ENCODE assay signal across 8 cellular contexts in genomic region chr7:106283501-106283830, GRCh38. TPM values are rescaled to one million over a fixed set of nuclear protein-coding genes. Genes with fewer than 3 reads are reported as not detected.
DNase-seq lines count a peak whose midpoint lies in the region; ATAC-seq and TF ChIP-seq lines count a peak whose summit lies in the region.

No MANE protein-coding gene starts in this region.

- in situ Hi-C loops in gastrocnemius medialis (cut with MboI; ENCODE audit: low sequenced_read_pairs in 4 of 4) = loop anchor here in 3 of 4 donors (10.0 to 25.0 kb wide), 4 partner anchors 96 to 879 kb away; partner anchors contain the start of gene HBP1 (in 1 of the 3)

- H3K36me3 ChIP-seq in H7 (replicated peaks; ENCODE audit: control insufficient read depth, insufficient read depth, low read length) (no peaks in the 10 kb centered on the region), gastrocnemius medialis (no peaks in the 10 kb centered on the region)

- H3K27ac Mint-ChIP-seq in T-helper 17 cell = peak overlapping the region; percentile 96

- H3K4me1 Mint-ChIP-seq in T-helper 17 cell = peaks cover 33% of the 10 kb centered on the region

- H3K4me3 ChIP-seq in H7 (ENCODE audit: insufficient read depth, low read depth, low read length) (peak overlapping the region; percentile 85), fibroblast of villous mesenchyme (ENCODE audit: low read depth, low read length) (peak overlapping the region; percentile 86), gastrocnemius medialis (peak overlapping the region; percentile 70 to 80 (median 74))

- peaks cover 22 to 42% of the 10 kb centered on the region in 2 donors for H3K4me1 ChIP-seq in gastrocnemius medialis

- TF ChIP-seq CTCF in fibroblast of villous mesenchyme (IDR thresholded peaks at IDR 0.05; ENCODE audit: insufficient read depth, low read depth, low read length) (no peak), gastrocnemius medialis (IDR thresholded peaks at IDR 0.05 in 4 of 5, conservative IDR thresholded peaks at IDR 0.05 in 1 of 5) (no peak)

- ATAC-seq in T-helper 17 cell (no peak), gastrocnemius medialis (no peak), GM19035 (IDR thresholded peaks at IDR 0.05; ENCODE audit: unreplicated experiment) (no peak), GM18498 (IDR thresholded peaks at IDR 0.05; ENCODE audit: unreplicated experiment) (no peak)

- H3K27me3 ChIP-seq in H7 (ENCODE audit: control insufficient read depth, insufficient read depth, low read length) (no peaks in the 10 kb centered on the region), gastrocnemius medialis (no peaks in the 10 kb centered on the region)

- H3K27ac ChIP-seq in gastrocnemius medialis = peak overlapping the region; percentile 87 to 98 (median 97)

- DNase-seq in H7 (no peak), T-helper 17 cell (no peak), fibroblast of villous mesenchyme (ENCODE audit: low read depth) (peak; percentile 33), gastrocnemius medialis (no peak), NCI-H2227 treated with DMSO at 0.1 percent for 48 hours (lab: John Stamatoyannopoulos, UW) (no peak), posterior vena cava (ENCODE audit: low spot score) (no peak)

- H3K36me3 Mint-ChIP-seq in T-helper 17 cell (ENCODE audit: low read depth) = peaks cover 2% of the 10 kb centered on the region

- TF ChIP-seq POLR2A in gastrocnemius medialis (IDR thresholded peaks at IDR 0.05) = no peak

- peak overlapping the region; percentile 98 for H3K4me3 Mint-ChIP-seq in T-helper 17 cell

- H3K27me3 Mint-ChIP-seq in T-helper 17 cell = no peaks in the 10 kb centered on the region

- intact Hi-C loops in gastrocnemius medialis (cut with DNase I; ENCODE audit: low total_unique reads) = loop anchor here (5.0 to 10.0 kb wide), 7 partner anchors 219 to 1611 kb away; partner anchors contain the start of genes ATXN7L1, CBLL1, DLD and HBP1
- intact Hi-C loops in posterior vena cava (cut with DNase I) = no loop called here

- H3K9me3 ChIP-seq in T-helper 17 cell (ENCODE audit: control insufficient read depth, low read length, poor library complexity, severe bottlenecking) (peaks cover 2% of the 10 kb centered on the region), gastrocnemius medialis (no peaks in the 10 kb centered on the region)

RNA-seq across cellular contexts. Expression of gene NAMPT, which starts 1.3 kb away (rescaled TPM):
- 59.5 and 95.0 TPM in 2 replicates for total RNA-seq in H7 (2014; rRNA removed; shearing (Covaris generic))
- total RNA-seq in T-helper 17 cell (100 to 1,000 TPM; 278 to 292 TPM), fibroblast of villous mesenchyme (160 and 180 TPM in 2 replicates), gastrocnemius medialis (100 to 1,000 TPM; 107 to 199 (median 159) TPM), posterior vena cava (100 to 1,000 TPM; 223 to 394 TPM)
